In the genomic region with DNA sequence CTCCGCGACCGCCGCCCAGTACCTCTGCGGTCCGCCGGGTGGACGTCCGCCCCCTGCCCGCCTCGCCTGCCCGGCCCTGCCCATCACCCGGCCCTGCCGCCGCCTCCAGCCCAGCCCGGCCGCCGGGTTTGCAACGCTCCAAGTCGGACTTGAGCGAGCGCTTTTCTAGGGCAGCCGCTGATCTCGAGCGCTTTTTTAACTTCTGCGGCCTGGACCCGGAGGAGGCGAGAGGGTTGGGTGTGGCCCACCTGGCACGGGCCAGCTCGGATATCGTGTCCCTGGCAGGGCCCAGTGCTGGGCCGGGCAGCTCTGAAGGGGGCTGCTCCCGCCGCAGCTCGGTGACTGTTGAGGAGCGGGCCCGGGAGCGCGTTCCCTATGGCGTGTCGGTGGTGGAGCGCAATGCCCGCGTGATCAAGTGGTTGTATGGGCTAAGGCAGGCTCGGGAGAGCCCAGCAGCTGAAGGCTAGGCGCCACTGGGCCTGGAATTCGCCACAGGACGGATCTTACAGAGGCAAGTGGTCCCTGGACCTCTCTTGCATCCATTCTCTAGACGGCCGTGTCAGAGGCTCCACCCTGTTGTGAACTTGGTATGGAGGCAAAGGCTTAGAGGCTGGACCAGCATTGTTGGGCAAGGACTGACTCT, we compare ENCODE assay signal across 10 cellular contexts. TPM values are rescaled to one million over a fixed set of nuclear protein-coding genes. Genes with fewer than 3 reads are reported as not detected.
A peak's percentile ranks its signal among the peaks of the same experiment; 100 is the strongest.
DNase-seq lines count a peak whose midpoint lies in the region; ATAC-seq lines count a peak whose summit lies in the region.
"Had no signal": no experiment of that assay in that cellular context is flagged by ENCODE, and none has a peak within 500 bp of the region (broad histone marks: within the 10 kb centered on the region; RNA-seq: fewer than 3 reads in every experiment).

No MANE protein-coding gene starts in this region.

- peak overlapping the region; percentile 87 for H3K4me3 Mint-ChIP-seq in activated CD4-positive, alpha-beta T cell treated with anti-CD3 and anti-CD28 coated beads, Interleukin-2, amount 10 ng/mL, durations not matched to agents 24 days and 14 days
- peak overlapping the region; percentile 84 for H3K4me3 Mint-ChIP-seq in activated T-helper 17 cell treated with anti-CD3 and anti-CD28 coated beads, Interleukin-2, amount 50 U/mL, for 72 hours
- H3K4me3 Mint-ChIP-seq in immature natural killer cell = peak overlapping the region; percentile 86 to 92 (median 87)

- peaks cover 1 to 56% (median 41%) of the 10 kb centered on the region in 5 donors for H3K4me1 ChIP-seq in subcutaneous abdominal adipose tissue (ENCODE audit: control insufficient read depth in 5 of 5, insufficient read depth in 5 of 5, low read length in 5 of 5)

- H3K27me3 Mint-ChIP-seq in activated CD4-positive, alpha-beta T cell treated with anti-CD3 and anti-CD28 coated beads, Interleukin-2, amount 10 ng/mL, durations not matched to agents 24 days and 14 days = no peaks in the 10 kb centered on the region
- no peaks in the 10 kb centered on the region for H3K27me3 Mint-ChIP-seq in activated T-helper 17 cell treated with anti-CD3 and anti-CD28 coated beads, Interleukin-2, amount 50 U/mL, for 72 hours
- H3K27me3 Mint-ChIP-seq in immature natural killer cell (ENCODE audit: low read depth in 3 of 3) = peaks cover 0 to 7% (median 4%) of the 10 kb centered on the region in 3 donors

- intact Hi-C loops in activated CD4-positive, alpha-beta T cell treated with anti-CD3 and anti-CD28 coated beads, Interleukin-2, amount 10 ng/mL, durations not matched to agents 24 days and 14 days (cut with micrococcal nuclease) = loop anchor here (10.0 kb wide), 2 partner anchors 301 to 619 kb away; a partner anchor contains a TSS

- H3K27me3 ChIP-seq in subcutaneous abdominal adipose tissue (ENCODE audit: control insufficient read depth in 5 of 5, insufficient read depth in 4 of 5, low read length in 5 of 5) = peaks cover 0 to 16% (median 8%) of the 10 kb centered on the region in 5 donors

- H3K27ac ChIP-seq in subcutaneous abdominal adipose tissue (ENCODE audit: low read depth, low read length) = no peak overlapping the region

- H3K36me3 Mint-ChIP-seq in activated CD4-positive, alpha-beta T cell treated with anti-CD3 and anti-CD28 coated beads, Interleukin-2, amount 10 ng/mL, durations not matched to agents 24 days and 14 days (ENCODE audit: low read depth) = peaks cover 11% of the 10 kb centered on the region
- peaks cover 10% of the 10 kb centered on the region for H3K36me3 Mint-ChIP-seq in activated T-helper 17 cell treated with anti-CD3 and anti-CD28 coated beads, Interleukin-2, amount 50 U/mL, for 72 hours (ENCODE audit: low read depth)
- H3K36me3 Mint-ChIP-seq in immature natural killer cell = peaks cover 0 to 3% (median 0%) of the 10 kb centered on the region in 3 donors

- peaks cover under 1% of the 10 kb centered on the region for H3K9me3 Mint-ChIP-seq in activated CD4-positive, alpha-beta T cell treated with anti-CD3 and anti-CD28 coated beads, Interleukin-2, amount 10 ng/mL, durations not matched to agents 24 days and 14 days
- no peaks in the 10 kb centered on the region for H3K9me3 Mint-ChIP-seq in activated T-helper 17 cell treated with anti-CD3 and anti-CD28 coated beads, Interleukin-2, amount 50 U/mL, for 72 hours
- H3K9me3 Mint-ChIP-seq in immature natural killer cell = no peaks in the 10 kb centered on the region

- H3K9me3 ChIP-seq in subcutaneous abdominal adipose tissue (ENCODE audit: control insufficient read depth in 5 of 5, low read length in 5 of 5) = no peaks in the 10 kb centered on the region
- H3K9me3 ChIP-seq: left lung had no signal

- ATAC-seq in activated T-helper 17 cell treated with anti-CD3 and anti-CD28 coated beads, Interleukin-2, amount 50 U/mL, for 72 hours (replicated peaks) = no peak
- ATAC-seq in HG03025 (IDR thresholded peaks at IDR 0.05; ENCODE audit: low FRiP score, unreplicated experiment) (no peak), HG03354 (IDR thresholded peaks at IDR 0.05; ENCODE audit: poor library complexity, severe bottlenecking, unreplicated experiment) (no peak)

- H3K4me1 Mint-ChIP-seq in activated CD4-positive, alpha-beta T cell treated with anti-CD3 and anti-CD28 coated beads, Interleukin-2, amount 10 ng/mL, durations not matched to agents 24 days and 14 days = peaks cover 46% of the 10 kb centered on the region
- H3K4me1 Mint-ChIP-seq in activated T-helper 17 cell treated with anti-CD3 and anti-CD28 coated beads, Interleukin-2, amount 50 U/mL, for 72 hours = peaks cover 19% of the 10 kb centered on the region
- H3K4me1 Mint-ChIP-seq in immature natural killer cell = peaks cover 44% of the 10 kb centered on the region in 2 donors

- peak overlapping the region; percentile 83 for H3K27ac Mint-ChIP-seq in activated CD4-positive, alpha-beta T cell treated with anti-CD3 and anti-CD28 coated beads, Interleukin-2, amount 10 ng/mL, durations not matched to agents 24 days and 14 days
- H3K27ac Mint-ChIP-seq in activated T-helper 17 cell treated with anti-CD3 and anti-CD28 coated beads, Interleukin-2, amount 50 U/mL, for 72 hours = no peak overlapping the region
- H3K27ac Mint-ChIP-seq in immature natural killer cell = peak overlapping the region; percentile 93 to 99 (median 96)

- H3K4me3 ChIP-seq in subcutaneous abdominal adipose tissue (ENCODE audit: low read depth in 1 of 5, low read length in 5 of 5) = peak overlapping the region in 3 of 5 donors; percentile 2 to 65 (median 35)

- peak; percentile 67 for DNase-seq in activated CD4-positive, alpha-beta T cell treated with anti-CD3 and anti-CD28 coated beads, Interleukin-2, amount 10 ng/mL, durations not matched to agents 24 days and 14 days
- no peak for DNase-seq in activated CD4-positive, alpha-beta T cell treated with anti-CD3 and anti-CD28 coated beads for 48 hours
- DNase-seq in immature natural killer cell = peak in 1 of 3 donors; percentile 17
- no peak for DNase-seq in LoVo (ENCODE audit: low spot score)
- DNase-seq: cerebellar nuclear complex had no signal

- peak overlapping the region in 1 of 5 donors; percentile 47 for H3K9ac ChIP-seq in subcutaneous abdominal adipose tissue (ENCODE audit: low read length in 5 of 5)

- H3K36me3 ChIP-seq in subcutaneous abdominal adipose tissue (ENCODE audit: control insufficient read depth in 5 of 5, insufficient read depth in 5 of 5, low read length in 5 of 5) = peaks cover 0 to 3% (median 0%) of the 10 kb centered on the region in 5 donors

RNA-seq across cellular contexts. Expression of a gene that starts 11.8 kb away (rescaled TPM):
- 13.3 and 15.4 TPM in 2 replicates for total RNA-seq in activated CD4-positive, alpha-beta T cell treated with anti-CD3 and anti-CD28 coated beads, Interleukin-2, amount 10 ng/mL, durations not matched to agents 24 days and 14 days
- total RNA-seq in activated T-helper 17 cell treated with anti-CD3 and anti-CD28 coated beads, Interleukin-2, amount 50 U/mL, for 72 hours = 10 to 100 TPM; 17.4 to 20.8 TPM
- polyA plus RNA-seq in immature natural killer cell = 10 to 100 TPM in 2 of 3 donors, 1 to 10 TPM in 1; 5.0 to 20.7 (median 13.8) TPM
